ENCODE assay signal across 1 cellular context in genomic region chr6:143140767-143141166, GRCh38.
TF ChIP-seq lines count a peak whose summit lies in the region.

No MANE protein-coding gene starts in this region.

TF ChIP-seq in SK-N-SH treated with all-trans-retinoic acid at 6 μM for 48 hours, 23 proteins besides CTCF, POLR2A, EP300 and RAD21 (continued from another document):
- TF ChIP-seq TSHZ2 (CRISPR knock-in tag; IDR thresholded peaks at IDR 0.05), result no peak
- no peak for TF ChIP-seq ISL1 (CRISPR knock-in tag; IDR thresholded peaks at IDR 0.05)
- TF ChIP-seq TCF4 (CRISPR knock-in tag; IDR thresholded peaks at IDR 0.05; ENCODE audit: borderline replicate concordance), result no peak
- no peak for TF ChIP-seq GLIS3 (CRISPR knock-in tag; IDR thresholded peaks at IDR 0.05)
- no peak for TF ChIP-seq CREB5 (CRISPR knock-in tag; IDR thresholded peaks at IDR 0.05; ENCODE audit: low read depth)
- TF ChIP-seq POU6F1 (CRISPR knock-in tag; IDR thresholded peaks at IDR 0.05; ENCODE audit: borderline replicate concordance, low read depth), result no peak
- TF ChIP-seq ZFP30 (CRISPR knock-in tag; IDR thresholded peaks at IDR 0.05), result no peak
- no peak for TF ChIP-seq SNAI2 (CRISPR knock-in tag; IDR thresholded peaks at IDR 0.05)
- TF ChIP-seq ZFP3 (CRISPR knock-in tag; IDR thresholded peaks at IDR 0.05), result no peak
- no peak for TF ChIP-seq RARB (CRISPR knock-in tag; IDR thresholded peaks at IDR 0.05)
- TF ChIP-seq ZNF565 (CRISPR knock-in tag; conservative IDR thresholded peaks at IDR 0.05; ENCODE audit: low read depth), result no peak
- no peak for TF ChIP-seq CSRNP3 (CRISPR knock-in tag; IDR thresholded peaks at IDR 0.05)
- TF ChIP-seq ZC3H10 (CRISPR knock-in tag; IDR thresholded peaks at IDR 0.05), result no peak
- TF ChIP-seq BACH2 (CRISPR knock-in tag; IDR thresholded peaks at IDR 0.05; ENCODE audit: borderline replicate concordance), result no peak
TF ChIP-seq in SK-N-SH treated with all-trans-retinoic acid at 6 μM for 48 hours: peak in this region for 0.
